9 cellular contexts compared by ENCODE assay signal in the genomic region with DNA sequence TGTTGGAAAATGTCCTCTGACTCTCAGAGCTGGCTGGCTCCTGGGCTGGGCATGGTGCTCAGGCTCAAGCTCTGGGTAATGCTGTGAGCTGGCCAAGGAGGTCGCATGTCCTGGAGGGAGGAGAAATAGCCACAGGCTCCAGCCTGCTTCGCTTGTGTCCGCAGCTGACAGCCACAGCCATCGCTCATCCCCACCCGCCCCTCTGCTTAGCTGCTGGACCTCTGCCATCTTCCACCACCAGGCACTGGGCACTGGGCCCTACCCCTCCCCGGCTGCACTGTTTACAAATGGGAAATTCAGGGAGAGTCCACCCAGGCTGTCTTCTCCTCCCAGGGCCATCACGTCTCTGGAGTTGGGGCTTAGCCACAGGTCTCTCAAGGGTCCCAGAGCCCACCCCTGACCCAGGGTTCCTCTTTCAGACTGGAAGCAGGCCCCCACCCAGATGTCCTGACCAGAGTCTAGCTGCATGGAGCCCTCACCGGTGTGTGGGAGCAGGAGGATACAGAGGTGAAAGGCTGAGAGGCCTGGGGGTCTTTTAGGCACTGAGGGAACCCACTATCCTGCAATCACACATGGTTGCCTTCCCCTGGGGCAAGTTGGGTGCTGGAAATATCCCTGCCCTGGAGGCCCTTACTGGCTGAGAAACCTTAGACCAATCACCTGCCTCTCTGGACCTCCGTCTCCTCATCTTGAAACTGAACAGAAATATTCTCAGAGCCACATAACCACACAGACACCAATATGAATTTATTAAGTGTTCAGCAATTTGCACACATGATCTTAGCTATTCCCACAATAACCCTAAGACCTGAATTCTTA.
DNase-seq lines count a peak whose midpoint lies in the region; ATAC-seq and TF ChIP-seq lines count a peak whose summit lies in the region.
"Had no signal": no experiment of that assay in that cellular context is flagged by ENCODE, and none has a peak within 500 bp of the region (broad histone marks: within the 10 kb centered on the region; RNA-seq: fewer than 3 reads in every experiment).

No MANE protein-coding gene starts in this region.

- H3K36me3 ChIP-seq in right atrium auricular region = no peaks in the 10 kb centered on the region

- no peak overlapping the region for H3K4me3 Mint-ChIP-seq in activated CD4-positive, alpha-beta T cell treated with anti-CD3 and anti-CD28 coated beads, Interleukin-2, amount 10 ng/mL, durations not matched to agents 24 days and 14 days
- no peak overlapping the region for H3K4me3 Mint-ChIP-seq in stimulated activated naive B cell treated with anti-CD40 and anti-IgM and Interleukin-4, amounts not matched to agents 10 μg/mL and 1 μg/mL and 100 μg/mL, for 72 hours

- TF ChIP-seq CTCF in VCaP (conservative IDR thresholded peaks at IDR 0.05) (0 out of 2 replicates have a peak, but pooled peaks have one; percentile 6), right atrium auricular region (IDR thresholded peaks at IDR 0.05) (peak in 1 of 2 donors; percentile 17)

- no peaks in the 10 kb centered on the region for H3K9me3 Mint-ChIP-seq in activated CD4-positive, alpha-beta T cell treated with anti-CD3 and anti-CD28 coated beads, Interleukin-2, amount 10 ng/mL, durations not matched to agents 24 days and 14 days
- H3K9me3 Mint-ChIP-seq in stimulated activated naive B cell treated with anti-CD40 and anti-IgM and Interleukin-4, amounts not matched to agents 10 μg/mL and 1 μg/mL and 100 μg/mL, for 72 hours = peaks cover 0 to 3% of the 10 kb centered on the region in 2 donors

- H3K27me3 Mint-ChIP-seq in activated CD4-positive, alpha-beta T cell treated with anti-CD3 and anti-CD28 coated beads, Interleukin-2, amount 10 ng/mL, durations not matched to agents 24 days and 14 days = no peaks in the 10 kb centered on the region
- H3K27me3 Mint-ChIP-seq in stimulated activated naive B cell treated with anti-CD40 and anti-IgM and Interleukin-4, amounts not matched to agents 10 μg/mL and 1 μg/mL and 100 μg/mL, for 72 hours = no peaks in the 10 kb centered on the region

- H3K4me1 Mint-ChIP-seq in activated CD4-positive, alpha-beta T cell treated with anti-CD3 and anti-CD28 coated beads, Interleukin-2, amount 10 ng/mL, durations not matched to agents 24 days and 14 days = peaks cover 11% of the 10 kb centered on the region
- H3K4me1 Mint-ChIP-seq in stimulated activated naive B cell treated with anti-CD40 and anti-IgM and Interleukin-4, amounts not matched to agents 10 μg/mL and 1 μg/mL and 100 μg/mL, for 72 hours = peaks cover 24 to 37% of the 10 kb centered on the region in 2 donors

- no peak overlapping the region for H3K4me3 ChIP-seq in right atrium auricular region
- H3K4me3 ChIP-seq: SK-N-MC had no signal

- H3K27ac Mint-ChIP-seq in activated CD4-positive, alpha-beta T cell treated with anti-CD3 and anti-CD28 coated beads, Interleukin-2, amount 10 ng/mL, durations not matched to agents 24 days and 14 days = no peak overlapping the region
- H3K27ac Mint-ChIP-seq in stimulated activated naive B cell treated with anti-CD40 and anti-IgM and Interleukin-4, amounts not matched to agents 10 μg/mL and 1 μg/mL and 100 μg/mL, for 72 hours = no peak overlapping the region

- no peaks in the 10 kb centered on the region for H3K27me3 ChIP-seq in right atrium auricular region

- peaks cover 9% of the 10 kb centered on the region for H3K36me3 Mint-ChIP-seq in activated CD4-positive, alpha-beta T cell treated with anti-CD3 and anti-CD28 coated beads, Interleukin-2, amount 10 ng/mL, durations not matched to agents 24 days and 14 days (ENCODE audit: low read depth)
- peaks cover 7 to 21% of the 10 kb centered on the region in 2 donors for H3K36me3 Mint-ChIP-seq in stimulated activated naive B cell treated with anti-CD40 and anti-IgM and Interleukin-4, amounts not matched to agents 10 μg/mL and 1 μg/mL and 100 μg/mL, for 72 hours

- peak; percentile 64 for ATAC-seq in HG02973 (IDR thresholded peaks at IDR 0.05; ENCODE audit: unreplicated experiment)
- peak; percentile 24 to 34 for ATAC-seq in stimulated activated naive B cell treated with anti-CD40 and anti-IgM and Interleukin-4, amounts not matched to agents 10 μg/mL and 1 μg/mL and 100 μg/mL, for 72 hours (replicated peaks)

- intact Hi-C loops in activated CD4-positive, alpha-beta T cell treated with anti-CD3 and anti-CD28 coated beads, Interleukin-2, amount 10 ng/mL, durations not matched to agents 24 days and 14 days (cut with micrococcal nuclease) = loop anchor here (2.0 to 10.0 kb wide), 2 partner anchors 97 to 283 kb away; partner anchors contain the start of gene TSPAN18

- peak; percentile 54 for DNase-seq in activated CD4-positive, alpha-beta T cell treated with anti-CD3 and anti-CD28 coated beads, Interleukin-2, amount 10 ng/mL, durations not matched to agents 24 days and 14 days
- DNase-seq in activated CD4-positive, alpha-beta T cell treated with anti-CD3 and anti-CD28 coated beads, Interleukin-2, amount 50 U/mL, for 1 hour = no peak
- DNase-seq in right atrium auricular region (ENCODE audit: low spot score) = peak; percentile 80
- DNase-seq in stimulated activated naive B cell treated with anti-CD40 and anti-IgM and Interleukin-4, amounts not matched to agents 10 μg/mL and 1 μg/mL and 100 μg/mL, for 72 hours = peak; percentile 0
- DNase-seq in NCI-H526 treated with DMSO at 0.1 percent for 48 hours (lab: John Stamatoyannopoulos, UW) = no peak
- DNase-seq in GOT3 (lab: John Stamatoyannopoulos, UW) = no peak

- H3K4me1 ChIP-seq in right atrium auricular region = peaks cover 0 to 46% of the 10 kb centered on the region in 2 donors

- H3K27ac ChIP-seq in VCaP (peak overlapping the region; percentile 59), right atrium auricular region (peak overlapping the region; percentile 73 to 79)
- H3K27ac ChIP-seq: SK-N-MC had no signal

- no peaks in the 10 kb centered on the region for H3K9me3 ChIP-seq in right atrium auricular region

Comparison
In these comparisons a context has a peak if more than half of its experiments do, and no peak if none do; other contexts are left out.
1. DNase-seq: peak in activated CD4-positive, alpha-beta T cell treated with anti-CD3 and anti-CD28 coated beads, Interleukin-2, amount 10 ng/mL, durations not matched to agents 24 days and 14 days (single experiment), right atrium auricular region (single experiment) and stimulated activated naive B cell treated with anti-CD40 and anti-IgM and Interleukin-4, amounts not matched to agents 10 μg/mL and 1 μg/mL and 100 μg/mL, for 72 hours (single experiment); none in activated CD4-positive, alpha-beta T cell treated with anti-CD3 and anti-CD28 coated beads, Interleukin-2, amount 50 U/mL, for 1 hour (single experiment), NCI-H526 treated with DMSO at 0.1 percent for 48 hours (single experiment) and GOT3 (single experiment).